In genomic region chr14:100239840-100240724, GRCh38 we compare ENCODE assay signal across 8 cellular contexts. TPM values are rescaled to one million over a fixed set of nuclear protein-coding genes. Genes with fewer than 3 reads are reported as not detected.
DNase-seq lines count a peak whose midpoint lies in the region; ATAC-seq and TF ChIP-seq lines count a peak whose summit lies in the region.

No MANE protein-coding gene starts in this region.

- H3K4me2 ChIP-seq in DND-41 (ENCODE audit: insufficient read depth, low read length) (peak overlapping the region; percentile 74), KMS-11 (peak overlapping the region; percentile 95)

- H4K20me1 ChIP-seq in DND-41 (ENCODE audit: insufficient read depth, low read length) = peaks cover 66% of the 10 kb centered on the region
- H4K20me1 ChIP-seq in KMS-11 (ENCODE audit: insufficient read depth) = peaks cover 33% of the 10 kb centered on the region

- DNase-seq in DND-41 (peak; percentile 88), RPMI8226 (peak; percentile 84), activated gamma-delta T cell treated with Interleukin-2 at 50 U/mL for 16 hours (peak; percentile 81), foreskin keratinocyte (peak; percentile 61 to 73)

- TF ChIP-seq CTCF in DND-41 (IDR thresholded peaks at IDR 0.05; ENCODE audit: borderline replicate concordance, extremely low read depth, low read length, poor library complexity, severe bottlenecking) (peak; percentile 70), KMS-11 (conservative IDR thresholded peaks at IDR 0.05; ENCODE audit: low read depth, low read length) (peak; percentile 56), foreskin keratinocyte (conservative IDR thresholded peaks at IDR 0.05) (peak; percentile 80)

- H3K9me3 ChIP-seq in DND-41 (ENCODE audit: insufficient read depth, low read length, severe bottlenecking) (no peaks in the 10 kb centered on the region), neuron (ENCODE audit: low read length) (peaks cover 3% of the 10 kb centered on the region), stomach smooth muscle (ENCODE audit: control insufficient read depth in 2 of 2, low read length in 2 of 2) (no peaks in the 10 kb centered on the region)

- H3K4me3 ChIP-seq in DND-41 (ENCODE audit: low read depth in 1 of 2, low read length in 2 of 2) (peak overlapping the region; percentile 96 to 99), KMS-11 (IDR thresholded peaks at IDR 0.05; ENCODE audit: insufficient read depth, low read depth, low read length) (no peak overlapping the region), neuron (ENCODE audit: low read length) (peak overlapping the region; percentile 100), stomach smooth muscle (ENCODE audit: low read length in 2 of 2) (peak overlapping the region; percentile 87 to 90)

- H3K27ac ChIP-seq in DND-41 (ENCODE audit: low read length) = peak overlapping the region; percentile 96
- H3K27ac ChIP-seq in KMS-11 = peak overlapping the region; percentile 82
- peak overlapping the region; percentile 74 for H3K27ac ChIP-seq in foreskin keratinocyte
- H3K27ac ChIP-seq in stomach smooth muscle (ENCODE audit: low read length) = peak overlapping the region; percentile 81

- peak overlapping the region; percentile 99 for H3K9ac ChIP-seq in DND-41 (ENCODE audit: low read depth, low read length)
- H3K9ac ChIP-seq in KMS-11 = peak overlapping the region; percentile 81
- peak overlapping the region; percentile 86 to 88 for H3K9ac ChIP-seq in stomach smooth muscle (ENCODE audit: low read length in 2 of 2)

- H2AFZ ChIP-seq in DND-41 (ENCODE audit: low read depth, low read length) (peak overlapping the region; percentile 71), KMS-11 (ENCODE audit: low read depth) (peak overlapping the region; percentile 22; the same call in 1 of the 2 replicates), neuron (ENCODE audit: low read depth, low read length) (no peak overlapping the region)

- no peaks in the 10 kb centered on the region for H3K27me3 ChIP-seq in DND-41 (ENCODE audit: insufficient read depth, low read length, poor library complexity)
- H3K27me3 ChIP-seq in KMS-11 (ENCODE audit: insufficient read depth, low read depth) = no peaks in the 10 kb centered on the region
- H3K27me3 ChIP-seq in foreskin keratinocyte = no peaks in the 10 kb centered on the region
- no peaks in the 10 kb centered on the region for H3K27me3 ChIP-seq in neuron (ENCODE audit: insufficient read depth, low read length)
- no peaks in the 10 kb centered on the region for H3K27me3 ChIP-seq in stomach smooth muscle (ENCODE audit: control insufficient read depth in 1 of 2, insufficient read depth in 2 of 2, low read length in 2 of 2)

- ATAC-seq in DND-41 (ENCODE audit: insufficient read depth, low read depth) (peak; percentile 32), GM21737 (IDR thresholded peaks at IDR 0.05; ENCODE audit: unreplicated experiment) (peak; percentile 37), foreskin keratinocyte (peak; percentile 47)

- H3K36me3 ChIP-seq in DND-41 (ENCODE audit: insufficient read depth, low read length) = peaks cover 45% of the 10 kb centered on the region
- H3K36me3 ChIP-seq in KMS-11 (ENCODE audit: insufficient read depth) = no peaks in the 10 kb centered on the region
- H3K36me3 ChIP-seq in neuron (ENCODE audit: insufficient read depth, low read length) = peaks cover 13% of the 10 kb centered on the region
- H3K36me3 ChIP-seq in stomach smooth muscle (ENCODE audit: control insufficient read depth in 2 of 2, insufficient read depth in 2 of 2, low read length in 2 of 2) = no peaks in the 10 kb centered on the region

- H3K4me1 ChIP-seq in DND-41 (ENCODE audit: insufficient read depth, low read length) = peaks cover 55% of the 10 kb centered on the region
- H3K4me1 ChIP-seq in KMS-11 (ENCODE audit: low read depth, poor library complexity, severe bottlenecking) = peaks cover 44% of the 10 kb centered on the region
- peaks cover 22% of the 10 kb centered on the region for H3K4me1 ChIP-seq in foreskin keratinocyte
- H3K4me1 ChIP-seq in neuron (ENCODE audit: insufficient read depth, low read length) = peaks cover 20% of the 10 kb centered on the region
- H3K4me1 ChIP-seq in stomach smooth muscle (ENCODE audit: control insufficient read depth, insufficient read depth, low read length) = peaks cover 28% of the 10 kb centered on the region

- H3K79me2 ChIP-seq in DND-41 (ENCODE audit: insufficient read depth, low read length) = peaks cover 91% of the 10 kb centered on the region
- peaks cover 80% of the 10 kb centered on the region for H3K79me2 ChIP-seq in KMS-11 (ENCODE audit: insufficient read depth, low read depth)

RNA-seq across cellular contexts. Expression of gene YY1, which starts 1.1 kb away (rescaled TPM):
- 51.8 and 52.9 TPM in 2 replicates for total RNA-seq in foreskin keratinocyte
- 38.3 and 49.4 TPM in 2 replicates for polyA plus RNA-seq in foreskin keratinocyte
